ENCODE assay signal across 26 cellular contexts in the genomic region with DNA sequence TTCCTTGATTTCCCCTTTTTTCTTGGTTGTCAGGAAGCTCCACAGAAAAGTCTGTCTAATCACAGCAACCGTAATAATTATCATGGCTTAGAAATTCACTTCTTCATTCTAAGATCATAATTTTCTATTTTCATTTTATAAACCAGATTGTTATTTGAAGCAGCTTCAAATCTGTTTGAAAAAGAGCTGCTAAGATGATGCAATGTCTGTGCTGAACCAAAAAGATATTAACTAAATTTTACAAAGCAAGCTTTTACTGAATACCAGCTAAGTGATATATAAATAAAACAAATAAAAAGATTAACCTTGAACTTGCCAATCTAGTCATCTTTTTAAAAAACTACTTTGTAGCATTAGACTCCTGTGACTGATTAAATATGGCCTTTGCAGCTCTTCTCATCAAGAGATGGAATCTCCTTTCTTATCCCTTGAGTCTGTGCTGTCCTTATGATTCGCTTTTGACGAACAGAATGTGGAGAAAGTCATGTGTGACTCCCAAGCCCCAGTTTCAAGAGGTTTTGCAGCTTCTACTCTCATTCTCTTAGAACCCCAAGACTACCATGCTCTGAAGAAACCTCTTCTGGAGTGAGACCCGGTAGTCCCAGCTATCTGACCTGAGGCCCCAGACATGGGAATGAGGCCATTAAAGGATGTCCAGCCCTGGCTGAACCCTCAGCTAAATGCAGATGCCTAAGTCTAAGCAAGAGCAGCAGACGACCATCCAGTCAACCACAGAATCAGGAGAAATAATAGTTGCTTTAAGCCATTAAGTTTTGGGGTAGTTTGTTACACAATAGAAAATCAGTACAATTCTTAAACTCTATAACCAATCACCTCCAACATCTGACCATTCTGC. TPM values are rescaled to one million over a fixed set of nuclear protein-coding genes. Genes with fewer than 3 reads are reported as not detected.
A peak's percentile ranks its signal among the peaks of the same experiment; 100 is the strongest.
DNase-seq lines count a peak whose midpoint lies in the region; ATAC-seq and TF ChIP-seq lines count a peak whose summit lies in the region.
"Had no signal": no experiment of that assay in that cellular context is flagged by ENCODE, and none has a peak within 500 bp of the region (broad histone marks: within the 10 kb centered on the region; RNA-seq: fewer than 3 reads in every experiment).

No MANE protein-coding gene starts in this region.

- H3K27ac Mint-ChIP-seq in activated naive CD8-positive, alpha-beta T cell treated with anti-CD3 and anti-CD28 coated beads, Interleukin-2, amount 50 U/mL, for 24 hours: peak overlapping the region; percentile 6
- H3K27ac Mint-ChIP-seq: dendritic cell treated with granulocyte-macrophage colony-stimulating factor and Interleukin-4, amounts not matched to agents 40 ng/mL and 50 ng/mL, for 4 days; endodermal cell had no signal

- H3K4me1 Mint-ChIP-seq in activated naive CD8-positive, alpha-beta T cell treated with anti-CD3 and anti-CD28 coated beads, Interleukin-2, amount 50 U/mL, for 24 hours: peaks cover 40% of the 10 kb centered on the region
- H3K4me1 Mint-ChIP-seq: endodermal cell had no signal

- POLR2A ChIA-PET in PC-9 (lab: Charles Lee; ENCODE audit: unreplicated experiment): interaction anchor here (0.6 to 0.8 kb wide), 6 partner anchors 8 to 898 kb away, joined by 3 to 9 read pairs (median 4); no protein-coding TSS in a partner anchor

- H3K79me2 ChIP-seq in PC-9 (ENCODE audit: low read depth): peaks cover 76% of the 10 kb centered on the region

- H3K27ac ChIP-seq in cardiac muscle cell (peak overlapping the region; percentile 72), PC-9 (peak overlapping the region; percentile 36), right lobe of liver (peak overlapping the region in 1 of 3 donors; percentile 53)
- H3K27ac ChIP-seq: psoas muscle had no signal

- H3K9me3 ChIP-seq in cardiac muscle cell (ENCODE audit: low read depth) (no peaks in the 10 kb centered on the region), PC-9 (ENCODE audit: insufficient read depth, low read depth) (no peaks in the 10 kb centered on the region), right lobe of liver (no peaks in the 10 kb centered on the region)
- H3K9me3 ChIP-seq: psoas muscle, SK-N-SH had no signal

- H3K36me3 ChIP-seq in cardiac muscle cell (peaks cover 41% of the 10 kb centered on the region), PC-9 (ENCODE audit: low read depth) (peaks cover 96% of the 10 kb centered on the region), right lobe of liver (peaks cover 11 to 95% (median 66%) of the 10 kb centered on the region in 4 donors)

- CTCF ChIA-PET in PC-9 (lab: Charles Lee): interaction anchor here (0.6 kb wide), 1 partner anchor 191 kb away, joined by 16 read pairs; no protein-coding TSS in a partner anchor

- no peaks in the 10 kb centered on the region for H3K9me2 ChIP-seq in PC-9 (ENCODE audit: insufficient read depth)
- H3K9me2 ChIP-seq: SK-N-SH had no signal

- H2AFZ ChIP-seq in PC-9: no peak overlapping the region

- no peaks in the 10 kb centered on the region for H3K9me3 Mint-ChIP-seq in activated naive CD8-positive, alpha-beta T cell treated with anti-CD3 and anti-CD28 coated beads, Interleukin-2, amount 50 U/mL, for 24 hours
- H3K9me3 Mint-ChIP-seq: dendritic cell treated with granulocyte-macrophage colony-stimulating factor and Interleukin-4, amounts not matched to agents 40 ng/mL and 50 ng/mL, for 4 days; endodermal cell; stimulated activated naive CD8-positive, alpha-beta T cell treated with anti-CD3 and anti-CD28 coated beads, Interleukin-15, amount 100 ng/mL, for 72 hours had no signal

- no peaks in the 10 kb centered on the region for H3K27me3 ChIP-seq in cardiac muscle cell
- no peaks in the 10 kb centered on the region for H3K27me3 ChIP-seq in PC-9 (ENCODE audit: insufficient read depth, low read depth)
- H3K27me3 ChIP-seq in right lobe of liver: no peaks in the 10 kb centered on the region

- no peak overlapping the region for H3K4me3 ChIP-seq in cardiac muscle cell
- no peak overlapping the region for H3K4me3 ChIP-seq in PC-9
- no peak overlapping the region for H3K4me3 ChIP-seq in right lobe of liver
- H3K4me3 ChIP-seq: psoas muscle had no signal

- no peak for ATAC-seq in Right ventricle myocardium superior (ENCODE audit: poor library complexity)
- ATAC-seq in activated naive CD8-positive, alpha-beta T cell treated with anti-CD3 and anti-CD28 coated beads, Interleukin-2, amount 50 U/mL, for 24 hours: no peak
- ATAC-seq in right lobe of liver: peak; percentile 7 to 45 (median 22)
- no peak for ATAC-seq in HG03097 (IDR thresholded peaks at IDR 0.05; ENCODE audit: low FRiP score, unreplicated experiment)
- ATAC-seq: esophagus mucosa; HCT116; stimulated activated naive CD8-positive, alpha-beta T cell treated with anti-CD3 and anti-CD28 coated beads, Interleukin-15, amount 100 ng/mL, for 72 hours had no signal

- TSS peak; percentile 1 for BruUV-seq in PC-9 (replicated peaks; lab: Mats Ljungman, UMichigan)

- H3K27me3 Mint-ChIP-seq in activated naive CD8-positive, alpha-beta T cell treated with anti-CD3 and anti-CD28 coated beads, Interleukin-2, amount 50 U/mL, for 24 hours: no peaks in the 10 kb centered on the region
- H3K27me3 Mint-ChIP-seq: dendritic cell treated with granulocyte-macrophage colony-stimulating factor and Interleukin-4, amounts not matched to agents 40 ng/mL and 50 ng/mL, for 4 days; stimulated activated naive CD8-positive, alpha-beta T cell treated with anti-CD3 and anti-CD28 coated beads, Interleukin-15, amount 100 ng/mL, for 72 hours had no signal

- H3K4me3 Mint-ChIP-seq in activated naive CD8-positive, alpha-beta T cell treated with anti-CD3 and anti-CD28 coated beads, Interleukin-2, amount 50 U/mL, for 24 hours: no peak overlapping the region
- H3K4me3 Mint-ChIP-seq: dendritic cell treated with granulocyte-macrophage colony-stimulating factor and Interleukin-4, amounts not matched to agents 40 ng/mL and 50 ng/mL, for 4 days; endodermal cell; stimulated activated naive CD8-positive, alpha-beta T cell treated with anti-CD3 and anti-CD28 coated beads, Interleukin-15, amount 100 ng/mL, for 72 hours had no signal

- peak; percentile 45 for TF ChIP-seq POLR2A in right lobe of liver (IDR thresholded peaks at IDR 0.05)

- H3K4me1 ChIP-seq in cardiac muscle cell (ENCODE audit: low read depth) (peaks cover 5% of the 10 kb centered on the region), PC-9 (replicated peaks; ENCODE audit: insufficient read depth) (peaks cover 3% of the 10 kb centered on the region; the same call in 1 of the 2 replicates), right lobe of liver (peaks cover 0 to 59% (median 7%) of the 10 kb centered on the region in 4 donors)
- H3K4me1 ChIP-seq: psoas muscle had no signal

- WGBS in right lobe of liver (ENCODE audit: insufficient coverage, low coverage, low lambda C conversion rate, missing lambda C conversion rate): 69% methylated on average over 3 of the region's 5 CpGs

- peaks cover 89% of the 10 kb centered on the region for H3K36me3 Mint-ChIP-seq in activated naive CD8-positive, alpha-beta T cell treated with anti-CD3 and anti-CD28 coated beads, Interleukin-2, amount 50 U/mL, for 24 hours (ENCODE audit: low read depth)

- H4K20me1 ChIP-seq in PC-9 (ENCODE audit: insufficient read depth): peaks cover 24% of the 10 kb centered on the region

- H3F3A ChIP-seq in PC-9 (ENCODE audit: insufficient read depth, low read depth): peaks cover 89% of the 10 kb centered on the region

- no peak for DNase-seq in cardiac muscle cell (ENCODE audit: low read depth in 1 of 2, low spot score in 1 of 2)
- no peak for DNase-seq in Right ventricle myocardium superior
- no peak for DNase-seq in PC-9
- DNase-seq in activated naive CD8-positive, alpha-beta T cell treated with anti-CD3 and anti-CD28 coated beads, Interleukin-2, amount 50 U/mL, for 24 hours: no peak
- no peak for DNase-seq in right lobe of liver
- no peak for DNase-seq in activated gamma-delta T cell treated with Interleukin-2 at 50 U/mL for 16 hours
- no peak for DNase-seq in NCI-H345 treated with DMSO at 0.1 percent for 48 hours (lab: John Stamatoyannopoulos, UW; ENCODE audit: unreplicated experiment)
- DNase-seq: activated CD4-positive, alpha-beta T cell treated with anti-CD3 and anti-CD28 coated beads for 1 hour; activated CD8-positive, alpha-beta memory T cell treated with anti-CD3 and anti-CD28 coated beads, Interleukin-2, amount 50 U/mL, for 4 hours; activated gamma-delta T cell; central memory CD4-positive, alpha-beta T cell; endodermal cell; foreskin melanocyte; hippocampal formation; NCI-H1436 treated with DMSO at 0.1 percent for 48 hours; NCI-H345; NCI-H82; nucleus accumbens; psoas muscle; SK-N-SH; stimulated activated naive CD8-positive, alpha-beta T cell treated with anti-CD3 and anti-CD28 coated beads, Interleukin-15, amount 100 ng/mL, for 72 hours; T-helper 2 cell had no signal

- TF ChIP-seq CTCF in cardiac muscle cell (IDR thresholded peaks at IDR 0.05; ENCODE audit: low read depth, low read length) (no peak), PC-9 (conservative IDR thresholded peaks at IDR 0.05) (no peak), right lobe of liver (IDR thresholded peaks at IDR 0.05) (no peak)

- intact Hi-C loops in Right ventricle myocardium superior (cut with DNase I) (no loop called here), PC-9 (cut with micrococcal nuclease; ENCODE audit: unreplicated experiment) (no loop called here), right lobe of liver (cut with DNase I) (no loop called here)

- H3K4me2 ChIP-seq in PC-9: no peak overlapping the region
- H3K4me2 ChIP-seq: SK-N-SH had no signal

RNA-seq across cellular contexts. Expression of a gene that starts 14.4 kb away (rescaled TPM):
- total RNA-seq in cardiac muscle cell (36.4 and 42.9 TPM in 2 replicates), Right ventricle myocardium superior (145 TPM), PC-9 (2021) (208 and 302 TPM in 2 replicates), right lobe of liver (100 to 1,000 TPM; 118 to 726 (median 515) TPM)
- 31.6 and 37.3 TPM in 2 replicates for polyA plus RNA-seq in cardiac muscle cell

Comparison
In these comparisons a context has a peak if more than half of its experiments do, and no peak if none do; other contexts are left out.
1. ATAC-seq: peak in right lobe of liver (4 of 4); none in Right ventricle myocardium superior (single experiment), activated naive CD8-positive, alpha-beta T cell treated with anti-CD3 and anti-CD28 coated beads, Interleukin-2, amount 50 U/mL, for 24 hours (single experiment) and HG03097 (single experiment).